Comparison of ENCODE assay signal across 16 cellular contexts in the genomic region with DNA sequence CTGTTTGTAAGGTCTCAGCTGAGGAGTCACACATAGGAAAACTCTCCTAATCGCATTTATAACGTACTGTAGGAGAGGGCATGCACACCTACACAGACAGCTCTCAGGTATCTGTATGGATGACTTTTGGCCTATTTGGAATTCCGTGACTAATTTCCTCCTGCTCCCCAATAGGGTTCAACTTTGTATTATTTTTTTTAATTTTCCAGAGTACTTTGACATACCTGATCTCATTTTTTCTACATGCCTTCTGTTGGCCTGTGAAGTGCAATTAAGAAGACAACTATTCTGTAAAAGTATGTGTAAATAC.
A peak's percentile ranks its signal among the peaks of the same experiment; 100 is the strongest.
DNase-seq lines count a peak whose midpoint lies in the region; ATAC-seq and TF ChIP-seq lines count a peak whose summit lies in the region.
"Had no signal": no experiment of that assay in that cellular context is flagged by ENCODE, and none has a peak within 500 bp of the region (broad histone marks: within the 10 kb centered on the region; RNA-seq: fewer than 3 reads in every experiment).

No MANE protein-coding gene starts in this region.

- H3K4me1 Mint-ChIP-seq in nephron: peaks cover 14% of the 10 kb centered on the region
- H3K4me1 Mint-ChIP-seq in activated CD8-positive, alpha-beta T cell treated with anti-CD3 and anti-CD28 coated beads for 36 hours (ENCODE audit: low read depth): peaks cover 26% of the 10 kb centered on the region

- intact Hi-C loops in aorta (cut with DNase I): no loop called here
- intact Hi-C loops in activated CD8-positive, alpha-beta T cell treated with anti-CD3 and anti-CD28 coated beads for 36 hours (cut with micrococcal nuclease): no loop called here

- no peaks in the 10 kb centered on the region for H3K4me1 ChIP-seq in hepatocyte (ENCODE audit: insufficient read depth)
- H3K4me1 ChIP-seq in aorta (ENCODE audit: control insufficient read depth in 1 of 2, insufficient read depth in 2 of 2, low read length in 2 of 2): peaks cover 0 to 3% of the 10 kb centered on the region in 2 donors

- no peaks in the 10 kb centered on the region for H3K9me3 Mint-ChIP-seq in nephron
- peaks cover 2% of the 10 kb centered on the region for H3K9me3 Mint-ChIP-seq in activated CD8-positive, alpha-beta T cell treated with anti-CD3 and anti-CD28 coated beads for 36 hours

- no peak for ATAC-seq in aorta (ENCODE audit: low FRiP score)
- ATAC-seq in activated CD8-positive, alpha-beta T cell treated with anti-CD3 and anti-CD28 coated beads for 36 hours: no peak

- no peak overlapping the region for H3K4me3 ChIP-seq in hepatocyte
- no peak overlapping the region for H3K4me3 ChIP-seq in aorta (ENCODE audit: low read length in 2 of 2)

- no peak overlapping the region for H3K27ac ChIP-seq in hepatocyte
- H3K27ac ChIP-seq in aorta (ENCODE audit: low read depth in 1 of 2, low read length in 2 of 2): no peak overlapping the region

- H3K9me2 ChIP-seq in hepatocyte (replicated peaks; ENCODE audit: insufficient read depth): no peaks in the 10 kb centered on the region

- no peaks in the 10 kb centered on the region for H3K36me3 ChIP-seq in hepatocyte (replicated peaks; ENCODE audit: insufficient read depth, low read depth)
- no peaks in the 10 kb centered on the region for H3K36me3 ChIP-seq in aorta (ENCODE audit: control insufficient read depth in 1 of 2, insufficient read depth in 2 of 2, low read length in 1 of 2)
- H3K36me3 ChIP-seq: BE2C had no signal

- H2AFZ ChIP-seq in hepatocyte: no peak overlapping the region

- H3K27me3 ChIP-seq in hepatocyte: no peaks in the 10 kb centered on the region
- no peaks in the 10 kb centered on the region for H3K27me3 ChIP-seq in aorta (ENCODE audit: control insufficient read depth in 1 of 2, insufficient read depth in 2 of 2, low read length in 1 of 2)
- H3K27me3 ChIP-seq: BE2C had no signal

- H3K36me3 Mint-ChIP-seq in nephron (ENCODE audit: low read depth): no peaks in the 10 kb centered on the region
- peaks cover 8% of the 10 kb centered on the region for H3K36me3 Mint-ChIP-seq in activated CD8-positive, alpha-beta T cell treated with anti-CD3 and anti-CD28 coated beads for 36 hours (ENCODE audit: low read depth)

- no peak overlapping the region for H3K4me3 Mint-ChIP-seq in nephron
- no peak overlapping the region for H3K4me3 Mint-ChIP-seq in activated CD8-positive, alpha-beta T cell treated with anti-CD3 and anti-CD28 coated beads for 36 hours
- H3K4me3 Mint-ChIP-seq: CD8-positive, alpha-beta memory T cell had no signal

- DNase-seq in DMS53 (lab: John Stamatoyannopoulos, UW) (peak; percentile 79), NCI-H2029 treated with DMSO at 0.1 percent for 48 hours (lab: John Stamatoyannopoulos, UW) (peak; percentile 67), hepatocyte (ENCODE audit: low spot score) (no peak), aorta (no peak), activated gamma-delta T cell (lab: John Stamatoyannopoulos, UW) (no peak), activated gamma-delta T cell treated with Interleukin-2 at 50 U/mL for 16 hours (no peak)
- no peak for DNase-seq in activated CD8-positive, alpha-beta T cell treated with anti-CD3 and anti-CD28 coated beads for 36 hours
- DNase-seq: BE2C; CD8-positive, alpha-beta memory T cell; DMS 273 treated with DMSO at 0.1 percent for 48 hours; HCEC 1CT; MV-4-11; NCI-H1417 treated with DMSO at 0.1 percent for 48 hours; NCI-H2081; NCI-H510A treated with DMSO at 0.1 percent for 48 hours had no signal

- CTCF ChIA-PET in activated CD8-positive, alpha-beta T cell treated with anti-CD3 and anti-CD28 coated beads for 36 hours (lab: Charles Lee): interaction anchor here (0.6 to 1.3 kb wide), 3 partner anchors 10 to 40 kb away, joined by 3 to 4 read pairs (median 3); no protein-coding TSS in a partner anchor

- POLR2A ChIA-PET in activated CD8-positive, alpha-beta T cell treated with anti-CD3 and anti-CD28 coated beads for 36 hours (lab: Charles Lee): no interaction called here

- WGBS in hepatocyte (ENCODE audit: low lambda C conversion rate, missing lambda C conversion rate): 66% methylated on average over 3 of the region's 3 CpGs
- WGBS in aorta, 2 donors: 74 to 76% methylated on average over 3 of the region's 3 CpGs

- H3K9me3 ChIP-seq in hepatocyte (ENCODE audit: low read depth): no peaks in the 10 kb centered on the region
- no peaks in the 10 kb centered on the region for H3K9me3 ChIP-seq in aorta (ENCODE audit: control insufficient read depth, low read length)
- H3K9me3 ChIP-seq: BE2C had no signal

- H3K27me3 Mint-ChIP-seq in nephron (ENCODE audit: low read depth): peaks cover 3% of the 10 kb centered on the region
- H3K27me3 Mint-ChIP-seq in activated CD8-positive, alpha-beta T cell treated with anti-CD3 and anti-CD28 coated beads for 36 hours: no peaks in the 10 kb centered on the region
- H3K27me3 Mint-ChIP-seq: CD8-positive, alpha-beta memory T cell had no signal

- TF ChIP-seq CTCF in hepatocyte (IDR thresholded peaks at IDR 0.05; ENCODE audit: poor library complexity) (no peak), nephron (IDR thresholded peaks at IDR 0.05; ENCODE audit: unreplicated experiment in 3 of 3) (no peak)
- TF ChIP-seq CTCF in activated CD8-positive, alpha-beta T cell treated with anti-CD3 and anti-CD28 coated beads for 36 hours (IDR thresholded peaks at IDR 0.05): no peak

- H3K79me2 ChIP-seq in hepatocyte: no peaks in the 10 kb centered on the region

- H3K4me2 ChIP-seq in hepatocyte: peak overlapping the region; percentile 2

- peak overlapping the region in 2 of 3 experiments; percentile 30 to 69 for H3K27ac Mint-ChIP-seq in nephron
- H3K27ac Mint-ChIP-seq in activated CD8-positive, alpha-beta T cell treated with anti-CD3 and anti-CD28 coated beads for 36 hours: no peak overlapping the region

- H4K20me1 ChIP-seq in hepatocyte (ENCODE audit: insufficient read depth, poor library complexity, severe bottlenecking): no peaks in the 10 kb centered on the region

Comparison
In these comparisons a context has a peak if more than half of its experiments do, and no peak if none do; other contexts are left out.
1. DNase-seq: peak in DMS53 (single experiment) and NCI-H2029 treated with DMSO at 0.1 percent for 48 hours (single experiment); none in hepatocyte (single experiment), aorta (0 of 2), activated gamma-delta T cell (single experiment), activated CD8-positive, alpha-beta T cell treated with anti-CD3 and anti-CD28 coated beads for 36 hours (single experiment) and activated gamma-delta T cell treated with Interleukin-2 at 50 U/mL for 16 hours (single experiment).